11 cellular contexts compared by ENCODE assay signal in the genomic region with DNA sequence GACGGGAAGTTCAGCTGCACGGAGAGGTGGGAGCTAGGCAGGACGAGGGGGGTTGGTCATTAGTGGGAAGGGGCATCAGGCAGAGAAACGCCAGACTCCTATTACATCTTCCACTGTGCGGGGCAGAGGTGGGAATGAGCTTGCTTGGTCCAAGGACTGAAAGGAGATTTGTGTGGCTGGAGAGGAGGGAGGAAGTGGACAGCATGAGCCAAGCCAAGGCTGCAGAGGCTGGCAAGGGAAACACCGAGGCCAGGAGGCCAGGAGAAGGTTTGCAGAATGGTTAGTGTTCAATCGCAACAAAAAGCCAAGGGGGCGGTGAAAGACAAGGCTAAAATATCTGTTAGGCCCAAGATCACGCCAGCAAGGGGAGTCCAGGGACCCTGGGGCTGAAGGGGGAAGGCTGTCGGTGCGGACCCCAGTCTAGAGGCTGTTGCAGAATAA.
DNase-seq lines count a peak whose midpoint lies in the region; ATAC-seq, FAIRE-seq and TF ChIP-seq lines count a peak whose summit lies in the region.
"Had no signal": no experiment of that assay in that cellular context is flagged by ENCODE, and none has a peak within 500 bp of the region (broad histone marks: within the 10 kb centered on the region; RNA-seq: fewer than 3 reads in every experiment).

No MANE protein-coding gene starts in this region.

- ATAC-seq in naive thymus-derived CD8-positive, alpha-beta T cell: no peak
- ATAC-seq in GM21360 (IDR thresholded peaks at IDR 0.05; ENCODE audit: unreplicated experiment): no peak
- no peak for ATAC-seq in HG02970 (IDR thresholded peaks at IDR 0.05; ENCODE audit: low FRiP score, unreplicated experiment)

- intact Hi-C loops in A673 (cut with micrococcal nuclease; ENCODE audit: unreplicated experiment): no loop called here

- CTCF ChIA-PET in A673 (lab: Charles Lee): no interaction called here

- TF ChIP-seq CTCF in A673 (conservative IDR thresholded peaks at IDR 0.05; ENCODE audit: low read depth, low read length): no peak

- POLR2A ChIA-PET in A673 (lab: Charles Lee; ENCODE audit: low non-redundant PET): no interaction called here
- POLR2A ChIA-PET in naive thymus-derived CD8-positive, alpha-beta T cell (lab: Charles Lee): no interaction called here

- peak overlapping the region in 7 of 10 donors; percentile 9 to 88 (median 65) for H3K27ac Mint-ChIP-seq in naive thymus-derived CD8-positive, alpha-beta T cell

- no peak overlapping the region for H3K4me3 Mint-ChIP-seq in naive thymus-derived CD8-positive, alpha-beta T cell

- no peak for TF ChIP-seq POLR2A in H54 (IDR thresholded peaks at IDR 0.05; ENCODE audit: low read depth, low read length)

- H3K9me3 ChIP-seq in A673 (ENCODE audit: low read depth, low read length, poor library complexity, severe bottlenecking): no peaks in the 10 kb centered on the region

- H3K4me1 Mint-ChIP-seq in naive thymus-derived CD8-positive, alpha-beta T cell: peaks cover 7 to 18% (median 11%) of the 10 kb centered on the region in 4 donors

- H3K36me3 ChIP-seq in A673 (ENCODE audit: insufficient read depth, low read length, poor library complexity, severe bottlenecking) (no peaks in the 10 kb centered on the region), H7 (replicated peaks; ENCODE audit: control insufficient read depth, insufficient read depth, low read length) (no peaks in the 10 kb centered on the region)

- no TSS peak for BruUV-seq in A673 (replicated peaks; lab: Mats Ljungman, UMichigan)

- H3K27ac ChIP-seq in A673 (ENCODE audit: low read depth, low read length, poor library complexity, severe bottlenecking): peak overlapping the region; percentile 38

- DNase-seq in A673 (ENCODE audit: low spot score): no peak
- peak; percentile 47 for DNase-seq in H54 (ENCODE audit: insufficient read length, low spot score)
- DNase-seq in amniotic epithelial cell (ENCODE audit: low read depth): peak; percentile 18
- no peak for DNase-seq in naive thymus-derived CD8-positive, alpha-beta T cell
- DNase-seq in HPDE6-E6E7 (ENCODE audit: extremely low spot score): no peak
- DNase-seq in H7: no peak
- DNase-seq: NCI-H526; stimulated activated CD4-positive, alpha-beta T cell treated with anti-CD3 and anti-CD28 coated beads, Interleukin-12 subunit alpha, Interleukin-12 subunit beta, amount 100 ng/mL, for 4 hours had no signal

- H3K4me3 ChIP-seq in A673 (ENCODE audit: low read depth, low read length, poor library complexity, severe bottlenecking) (no peak overlapping the region), H7 (ENCODE audit: insufficient read depth, low read depth, low read length) (no peak overlapping the region)

- no peak for FAIRE-seq in H54 (lab: Jason Lieb, UNC)
- FAIRE-seq: keratinocyte had no signal

- H3K27me3 Mint-ChIP-seq in naive thymus-derived CD8-positive, alpha-beta T cell: peaks cover 0 to 14% (median 4%) of the 10 kb centered on the region in 5 donors

- no peaks in the 10 kb centered on the region for H3K36me3 Mint-ChIP-seq in naive thymus-derived CD8-positive, alpha-beta T cell

- peaks cover 33% of the 10 kb centered on the region for H3K4me1 ChIP-seq in A673 (ENCODE audit: insufficient read depth, low read length, poor library complexity, severe bottlenecking)

- no peaks in the 10 kb centered on the region for H3K9me3 Mint-ChIP-seq in naive thymus-derived CD8-positive, alpha-beta T cell

- H3K27me3 ChIP-seq in A673 (replicated peaks; ENCODE audit: insufficient read depth, low read depth, low read length, poor library complexity): no peaks in the 10 kb centered on the region
- H3K27me3 ChIP-seq in H7 (ENCODE audit: control insufficient read depth, insufficient read depth, low read length): no peaks in the 10 kb centered on the region

Comparison
In these comparisons a context has a peak if more than half of its experiments do, and no peak if none do; other contexts are left out.
1. DNase-seq: peak in H54 (single experiment) and amniotic epithelial cell (single experiment); none in A673 (single experiment), naive thymus-derived CD8-positive, alpha-beta T cell (0 of 10), HPDE6-E6E7 (single experiment) and H7 (single experiment).